ENCODE assay signal across 1 cellular context in genomic region chr20:61605283-61605682, GRCh38.
TF ChIP-seq lines count a peak whose summit lies in the region.

No MANE protein-coding gene starts in this region.

TF ChIP-seq in HepG2, 621 proteins besides CTCF, POLR2A, EP300 and RAD21 (continued from another document):
- TF ChIP-seq AHDC1 (CRISPR knock-in tag; IDR thresholded peaks at IDR 0.05; ENCODE audit: borderline replicate concordance) (no peak), ZNF331 (CRISPR knock-in tag; IDR thresholded peaks at IDR 0.05) (no peak), PHB2 (IDR thresholded peaks at IDR 0.05; ENCODE audit: partially characterized antibody) (peak; percentile 68), CBX1 (IDR thresholded peaks at IDR 0.05; ENCODE audit: low read depth) (no peak), ZSCAN20 (CRISPR knock-in tag; IDR thresholded peaks at IDR 0.05; ENCODE audit: borderline replicate concordance) (no peak)
TF ChIP-seq in HepG2: peak in this region for 2.
